8 cellular contexts compared by ENCODE assay signal in genomic region chr13:99086869-99087129, GRCh38.
DNase-seq lines count a peak whose midpoint lies in the region; ATAC-seq and TF ChIP-seq lines count a peak whose summit lies in the region.

No MANE protein-coding gene starts in this region.

- peaks cover 45% of the 10 kb centered on the region for H3K4me1 Mint-ChIP-seq in activated CD4-positive, alpha-beta T cell treated with anti-CD3 and anti-CD28 coated beads, Interleukin-2, amount 10 ng/mL, durations not matched to agents 7 days and 5 days

- peak overlapping the region; percentile 97 for H3K4me3 Mint-ChIP-seq in activated CD4-positive, alpha-beta T cell treated with anti-CD3 and anti-CD28 coated beads, Interleukin-2, amount 10 ng/mL, durations not matched to agents 7 days and 5 days

- peak; percentile 12 for DNase-seq in A172 (ENCODE audit: low spot score)
- peak; percentile 39 for DNase-seq in activated CD4-positive, alpha-beta T cell treated with anti-CD3 and anti-CD28 coated beads, Interleukin-2, amount 10 ng/mL, durations not matched to agents 7 days and 5 days
- DNase-seq in epithelial cell of prostate (ENCODE audit: low read depth, low spot score), result no peak
- no peak for DNase-seq in pons (ENCODE audit: low spot score)
- DNase-seq in GM10248 (ENCODE audit: extremely low spot score), result no peak

- H3K27me3 Mint-ChIP-seq in activated CD4-positive, alpha-beta T cell treated with anti-CD3 and anti-CD28 coated beads, Interleukin-2, amount 10 ng/mL, durations not matched to agents 7 days and 5 days, result no peaks in the 10 kb centered on the region

- no peaks in the 10 kb centered on the region for H3K9me3 ChIP-seq in neutrophil

- TF ChIP-seq CTCF in neutrophil (IDR thresholded peaks at IDR 0.05) (no peak), GM10248 (IDR thresholded peaks at IDR 0.05; ENCODE audit: control extremely low read depth, extremely low read depth, low read depth, missing control alignments) (no peak)

- peaks cover 14 to 20% of the 10 kb centered on the region in 2 experiments for H3K4me1 ChIP-seq in neutrophil (ENCODE audit: control insufficient read depth in 1 of 2, insufficient read depth in 1 of 2, low read depth in 1 of 2, low read length in 1 of 2)

- H3K27ac Mint-ChIP-seq in activated CD4-positive, alpha-beta T cell treated with anti-CD3 and anti-CD28 coated beads, Interleukin-2, amount 10 ng/mL, durations not matched to agents 7 days and 5 days, result peak overlapping the region; percentile 54

- CTCF ChIA-PET in activated CD4-positive, alpha-beta T cell treated with anti-CD3 and anti-CD28 coated beads, Interleukin-2, amount 10 ng/mL, durations not matched to agents 7 days and 5 days (lab: Charles Lee), result interaction anchor here (1.3 to 2.9 kb wide), 5 partner anchors 11 to 38 kb away, joined by 3 to 10 read pairs (median 6); no protein-coding TSS in a partner anchor
- CTCF ChIA-PET in GM10248 (lab: Yijun Ruan, JAX), result interaction anchor here (1.7 kb wide), 1 partner anchor 183 kb away, joined by 3 read pairs; no protein-coding TSS in a partner anchor

- ATAC-seq in GM19351 (IDR thresholded peaks at IDR 0.05; ENCODE audit: unreplicated experiment) (peak; percentile 23), HG03469 (IDR thresholded peaks at IDR 0.05; ENCODE audit: unreplicated experiment) (peak; percentile 14)

- POLR2A ChIA-PET in activated CD4-positive, alpha-beta T cell treated with anti-CD3 and anti-CD28 coated beads, Interleukin-2, amount 10 ng/mL, durations not matched to agents 7 days and 5 days (lab: Charles Lee), result no interaction called here
- POLR2A ChIA-PET in GM10248 (lab: Yijun Ruan, JAX), result no interaction called here

- peak overlapping the region; percentile 71 to 76 for H3K4me3 ChIP-seq in neutrophil (ENCODE audit: low read depth in 1 of 2, low read length in 1 of 2)

- no peaks in the 10 kb centered on the region for H3K9me3 Mint-ChIP-seq in activated CD4-positive, alpha-beta T cell treated with anti-CD3 and anti-CD28 coated beads, Interleukin-2, amount 10 ng/mL, durations not matched to agents 7 days and 5 days

- H3K36me3 ChIP-seq in neutrophil, result no peaks in the 10 kb centered on the region

- H3K27ac ChIP-seq in epithelial cell of prostate, result peak overlapping the region; percentile 91
- H3K27ac ChIP-seq in neutrophil, result no peak overlapping the region

- H3K36me3 Mint-ChIP-seq in activated CD4-positive, alpha-beta T cell treated with anti-CD3 and anti-CD28 coated beads, Interleukin-2, amount 10 ng/mL, durations not matched to agents 7 days and 5 days (ENCODE audit: low read depth), result peaks cover 17% of the 10 kb centered on the region

- peaks cover 99% of the 10 kb centered on the region for H3K27me3 ChIP-seq in neutrophil

Comparison
In these comparisons a context has a peak if more than half of its experiments do, and no peak if none do; other contexts are left out.
1. DNase-seq: peak in A172 (single experiment) and activated CD4-positive, alpha-beta T cell treated with anti-CD3 and anti-CD28 coated beads, Interleukin-2, amount 10 ng/mL, durations not matched to agents 7 days and 5 days (single experiment); none in epithelial cell of prostate (single experiment), pons (single experiment) and GM10248 (single experiment).